ENCODE assay signal across 8 cellular contexts in the genomic region with DNA sequence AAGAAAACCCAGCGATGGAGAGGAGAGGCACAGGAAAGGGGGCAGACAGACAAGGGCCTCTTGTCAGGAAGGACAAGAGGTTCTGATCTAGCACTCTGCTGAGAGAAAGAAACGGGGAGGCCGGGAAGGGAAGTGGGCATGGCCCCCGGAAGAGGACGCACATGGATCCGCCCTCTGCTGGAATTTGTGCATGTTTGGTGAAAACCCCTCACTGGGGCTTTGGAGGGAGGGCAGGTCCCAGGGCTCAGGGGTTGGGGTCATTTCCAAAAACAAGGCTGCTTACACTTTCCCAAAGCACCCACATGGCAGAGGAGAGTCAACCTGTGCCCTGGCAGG. TPM values are rescaled to one million over a fixed set of nuclear protein-coding genes. Genes with fewer than 3 reads are reported as not detected.
DNase-seq lines count a peak whose midpoint lies in the region; ATAC-seq, FAIRE-seq and TF ChIP-seq lines count a peak whose summit lies in the region.

No MANE protein-coding gene starts in this region.

- no peaks in the 10 kb centered on the region for H3K27me3 Mint-ChIP-seq in naive thymus-derived CD8-positive, alpha-beta T cell

- H3K9me3 ChIP-seq in A673 (ENCODE audit: low read depth, low read length, poor library complexity, severe bottlenecking) (no peaks in the 10 kb centered on the region), IMR-90 (ENCODE audit: control insufficient read depth, insufficient read depth, low read length) (no peaks in the 10 kb centered on the region)

- H3K18ac ChIP-seq in IMR-90 (ENCODE audit: low read depth, low read length): peak overlapping the region; percentile 22

- H3K36me3 ChIP-seq in A673 (ENCODE audit: insufficient read depth, low read length, poor library complexity, severe bottlenecking) (no peaks in the 10 kb centered on the region), IMR-90 (ENCODE audit: control insufficient read depth, insufficient read depth, low read length) (peaks cover under 1% of the 10 kb centered on the region; the same call in 1 of the 2 replicates)

- no peak for TF ChIP-seq CTCF in A673 (conservative IDR thresholded peaks at IDR 0.05; ENCODE audit: low read depth, low read length)
- no peak for TF ChIP-seq CTCF in IMR-90 (conservative IDR thresholded peaks at IDR 0.05; ENCODE audit: low read depth, low read length)

- H3K27ac ChIP-seq in A673 (ENCODE audit: low read depth, low read length, poor library complexity, severe bottlenecking): peak overlapping the region; percentile 23
- peak overlapping the region; percentile 60 for H3K27ac ChIP-seq in IMR-90 (ENCODE audit: insufficient read depth, low read length)
- peak overlapping the region; percentile 58 for H3K27ac ChIP-seq in caudate nucleus (ENCODE audit: low read depth, low read length)

- H3K23ac ChIP-seq in IMR-90 (ENCODE audit: low read depth, low read length): peak overlapping the region; percentile 58; the same call in 1 of the 2 replicates

- H3K9me3 Mint-ChIP-seq in naive thymus-derived CD8-positive, alpha-beta T cell: no peaks in the 10 kb centered on the region

- peak overlapping the region; percentile 10 for H2AK9ac ChIP-seq in IMR-90 (replicated peaks; ENCODE audit: low read depth, low read length, poor library complexity)

- H2BK5ac ChIP-seq in IMR-90 (ENCODE audit: low read depth, low read length, poor library complexity, severe bottlenecking): peak overlapping the region; percentile 69

- POLR2A ChIA-PET in A673 (lab: Charles Lee; ENCODE audit: low non-redundant PET): no interaction called here
- POLR2A ChIA-PET in IMR-90 (lab: Charles Lee; ENCODE audit: unreplicated experiment): no interaction called here
- POLR2A ChIA-PET in naive thymus-derived CD8-positive, alpha-beta T cell (lab: Charles Lee): interaction anchor here (0.6 to 9.7 kb wide), 6 partner anchors 11 to 61 kb away, joined by 3 to 218 read pairs (median 7); a partner anchor contains a TSS

- H3K36me3 Mint-ChIP-seq in naive thymus-derived CD8-positive, alpha-beta T cell: peaks cover 0 to 9% (median 3%) of the 10 kb centered on the region in 3 donors

- peaks cover 42 to 79% (median 73%) of the 10 kb centered on the region in 4 donors for H3K4me1 Mint-ChIP-seq in naive thymus-derived CD8-positive, alpha-beta T cell

- peaks cover 44% of the 10 kb centered on the region for H3K9me1 ChIP-seq in IMR-90 (ENCODE audit: insufficient read depth, low read length)

- H4K20me1 ChIP-seq in IMR-90 (ENCODE audit: insufficient read depth, low read length): 0 out of 2 replicates have a peak, but pooled peaks cover 7% of the 10 kb centered on the region

- in situ Hi-C loops in IMR-90 (cut with MboI; ENCODE audit: low sequenced_read_pairs): no loop called here

- no peak for TF ChIP-seq POLR2A in IMR-90 (IDR thresholded peaks at IDR 0.05; ENCODE audit: low read depth, low read length)

- DNase-seq in A673 (ENCODE audit: low spot score) (no peak), IMR-90 (no peak), caudate nucleus (lab: John Stamatoyannopoulos, UW) (no peak), RCC 7860 (ENCODE audit: low spot score) (no peak), frontal cortex (ENCODE audit: low spot score in 2 of 2) (no peak), A172 (ENCODE audit: low spot score) (no peak)
- no peak for DNase-seq in naive thymus-derived CD8-positive, alpha-beta T cell

- H3K79me1 ChIP-seq in IMR-90 (ENCODE audit: low read depth in 1 of 2, low read length in 2 of 2): peaks cover 57 to 94% of the 10 kb centered on the region in 2 experiments

- CTCF ChIA-PET in A673 (lab: Charles Lee) (interaction anchor here (0.6 kb wide), 1 partner anchor 783 kb away, joined by 4 read pairs; no protein-coding TSS in a partner anchor), IMR-90 (lab: Yijun Ruan, JAX) (no interaction called here)

- no peak for ATAC-seq in IMR-90 (ENCODE audit: low read depth)
- ATAC-seq in naive thymus-derived CD8-positive, alpha-beta T cell: no peak
- ATAC-seq in GM19324 (IDR thresholded peaks at IDR 0.05; ENCODE audit: low FRiP score, unreplicated experiment): no peak

- H4K5ac ChIP-seq in IMR-90 (ENCODE audit: low read depth, low read length): peak overlapping the region; percentile 36; the same call in 1 of the 2 replicates

- no peak overlapping the region for H2AFZ ChIP-seq in IMR-90 (replicated peaks; ENCODE audit: low read length, poor library complexity)

- H3K4me1 ChIP-seq in A673 (ENCODE audit: insufficient read depth, low read length, poor library complexity, severe bottlenecking): peaks cover 64% of the 10 kb centered on the region
- peaks cover 85% of the 10 kb centered on the region for H3K4me1 ChIP-seq in IMR-90 (ENCODE audit: control insufficient read depth, insufficient read depth, low read length)

- peak overlapping the region; percentile 74 to 87 for H4K8ac ChIP-seq in IMR-90 (ENCODE audit: low read depth in 2 of 2, low read length in 2 of 2)

- peak overlapping the region; percentile 72 for H3K14ac ChIP-seq in IMR-90 (replicated peaks; ENCODE audit: low read depth, low read length)

- H3K27ac Mint-ChIP-seq in naive thymus-derived CD8-positive, alpha-beta T cell: peak overlapping the region in 9 of 10 donors; percentile 25 to 96 (median 78)

- BruUV-seq in A673 (replicated peaks; lab: Mats Ljungman, UMichigan) (no TSS peak), IMR-90 (replicated peaks; lab: Mats Ljungman, UMichigan) (no TSS peak)

- FAIRE-seq in RCC 7860 (lab: Jason Lieb, UNC) (no peak), frontal cortex (lab: Jason Lieb, UNC) (no peak)

- peak overlapping the region; percentile 86 for H2BK20ac ChIP-seq in IMR-90 (ENCODE audit: low read depth, low read length)

- peak overlapping the region in 8 of 10 donors; percentile 28 to 85 (median 54) for H3K4me3 Mint-ChIP-seq in naive thymus-derived CD8-positive, alpha-beta T cell

- H3K9ac ChIP-seq in IMR-90 (ENCODE audit: low read depth, low read length): no peak overlapping the region; the same call in 1 of the 2 replicates

- H3K4me2 ChIP-seq in IMR-90 (ENCODE audit: low read depth, low read length): no peak overlapping the region

- peak overlapping the region; percentile 16; the same call in 1 of the 2 replicates for H3K56ac ChIP-seq in IMR-90 (ENCODE audit: extremely low read depth, insufficient read depth, low read length)

- H3K27me3 ChIP-seq in A673 (replicated peaks; ENCODE audit: insufficient read depth, low read depth, low read length, poor library complexity) (no peaks in the 10 kb centered on the region), IMR-90 (ENCODE audit: control insufficient read depth, insufficient read depth, low read length) (no peaks in the 10 kb centered on the region)

- 17% methylated on average over 1 of the region's 6 CpGs; no CpG with 5 or more reads in 1 of the 2 experiments for WGBS in IMR-90 (ENCODE audit: extremely low coverage in 2 of 2, insufficient read length in 1 of 2), 2 experiments

- intact Hi-C loops in A673 (cut with micrococcal nuclease; ENCODE audit: unreplicated experiment): no loop called here
- intact Hi-C loops in IMR-90 (cut with micrococcal nuclease): no loop called here

- peak overlapping the region; percentile 94 for H3K4ac ChIP-seq in IMR-90 (ENCODE audit: low read depth, low read length)

- H3K4me3 ChIP-seq in A673 (ENCODE audit: low read depth, low read length, poor library complexity, severe bottlenecking) (no peak overlapping the region), IMR-90 (ENCODE audit: insufficient read depth, low read depth, low read length) (no peak overlapping the region)

- peak overlapping the region; percentile 89 for H2AK5ac ChIP-seq in IMR-90 (ENCODE audit: low read depth, low read length)

- no peak for TF ChIP-seq RAD21 in IMR-90 (IDR thresholded peaks at IDR 0.05; ENCODE audit: low read length)

- dilution Hi-C loops in IMR-90 (cut with HindIII; ENCODE audit: low sequenced_read_pairs, unreplicated experiment): no loop called here

- H2BK15ac ChIP-seq in IMR-90 (ENCODE audit: low read depth, low read length): peak overlapping the region; percentile 93; the same call in 2 of the 3 replicates

- H2BK120ac ChIP-seq in IMR-90 (ENCODE audit: low read depth, low read length): peak overlapping the region; percentile 82

- peak overlapping the region; percentile 91 for H4K91ac ChIP-seq in IMR-90 (ENCODE audit: insufficient read depth, low read depth, low read length)

TF ChIP-seq in IMR-90, 13 proteins besides CTCF, POLR2A, EP300 and RAD21:
- TF ChIP-seq FOS (IDR thresholded peaks at IDR 0.05; ENCODE audit: low read depth, low read length): no peak
TF ChIP-seq in IMR-90: peak in this region for 0.

RNA-seq across cellular contexts. Expression of a gene that starts 32.4 kb away (rescaled TPM):
- total RNA-seq in A673 (2021): 31.5 and 37.7 TPM in 2 replicates
- total RNA-seq in IMR-90 (2012; rRNA removed): 60.0 and 61.8 TPM in 2 replicates
- polyA plus RNA-seq in IMR-90 (2012; rRNA removed): 124 and 133 TPM in 2 replicates
- polyA plus RNA-seq in IMR-90 (2012; cell fraction: cytosol; rRNA removed): 90.4 and 122 TPM in 2 replicates
- polyA plus RNA-seq in IMR-90 (2012; cell fraction: nucleus; rRNA removed; ENCODE audit: low replicate concordance): 71.7 and 82.4 TPM in 2 replicates
- total RNA-seq in naive thymus-derived CD8-positive, alpha-beta T cell: 10 to 100 TPM; 51.7 to 53.6 TPM
- 10 to 100 TPM in 2 of 3 donors, 1 to 10 TPM in 1; 9.1 to 37.3 (median 20.5) TPM for polyA plus RNA-seq in naive thymus-derived CD8-positive, alpha-beta T cell
- total RNA-seq in frontal cortex: 8.2 TPM
- 65.8 and 66.3 TPM in 2 replicates for total RNA-seq in A172 (2014; rRNA removed; shearing (Covaris generic))
